ENCODE assay signal across 9 cellular contexts in genomic region chr9:131227112-131228058, GRCh38. TPM values are rescaled to one million over a fixed set of nuclear protein-coding genes. Genes with fewer than 3 reads are reported as not detected.
DNase-seq lines count a peak whose midpoint lies in the region; ATAC-seq, FAIRE-seq and TF ChIP-seq lines count a peak whose summit lies in the region.
"Had no signal": no experiment of that assay in that cellular context is flagged by ENCODE, and none has a peak within 500 bp of the region (broad histone marks: within the 10 kb centered on the region; RNA-seq: fewer than 3 reads in every experiment).

No MANE protein-coding gene starts in this region.

- 90% methylated on average over 9 of the region's 10 CpGs for WGBS in GM12878 (ENCODE audit: insufficient coverage, insufficient replicate concordance, low lambda C conversion rate, missing lambda C conversion rate)

- intact Hi-C loops in GM12878 (cut with micrococcal nuclease; ENCODE audit: unreplicated experiment): no loop called here

- in situ Hi-C loops in Caki2 (cut with HindIII; ENCODE audit: low pct_unique_long_range_greater_than_20kb, low sequenced_read_pairs) (no loop called here), GM12878 (cut with MboI) (no loop called here)

- TF ChIP-seq RAD21 in GM12878 (IDR thresholded peaks at IDR 0.05; ENCODE audit: insufficient read depth, low read depth, low read length): no peak

- POLR2A ChIA-PET in GM12878 (lab: Charles Lee): no interaction called here

- H3K9me3 Mint-ChIP-seq in nephron progenitor cell: no peaks in the 10 kb centered on the region

- no peaks in the 10 kb centered on the region for H4K20me1 ChIP-seq in GM12878 (ENCODE audit: control insufficient read depth, insufficient read depth)

- CTCF ChIA-PET in GM12878 (lab: Yijun Ruan, JAX): interaction anchor here (0.9 kb wide), 1 partner anchor 22 kb away, joined by 3 read pairs; no protein-coding TSS in a partner anchor

- H3K4me3 Mint-ChIP-seq in nephron progenitor cell: no peak overlapping the region

- RAD21 ChIA-PET in GM12878 (lab: Charles Lee; ENCODE audit: unreplicated experiment): no interaction called here

- no peak overlapping the region for H3K4me3 ChIP-seq in GM12878

- ATAC-seq in GM12878 (peak; percentile 25; the same call in 2 of the 3 replicates), HG02884 (IDR thresholded peaks at IDR 0.05; ENCODE audit: unreplicated experiment) (no peak)
- no peak for ATAC-seq in stimulated activated naive CD8-positive, alpha-beta T cell treated with anti-CD3 and anti-CD28 coated beads, Interleukin-15, Interleukin-2, amounts not matched to agents 100 U/mL and 50 U/mL, for 24 hours

- no peak for TF ChIP-seq EP300 in GM12878 (IDR thresholded peaks at IDR 0.05; ENCODE audit: borderline replicate concordance in 1 of 2, control insufficient read depth in 1 of 2, low read depth in 2 of 2, low read length in 2 of 2)

- H3K27me3 Mint-ChIP-seq in nephron progenitor cell (ENCODE audit: low read depth, poor library complexity): no peaks in the 10 kb centered on the region

- peak overlapping the region; percentile 66 for H3K27ac Mint-ChIP-seq in nephron progenitor cell

- no peak overlapping the region for H2AFZ ChIP-seq in GM12878 (ENCODE audit: control insufficient read depth, low read depth, low read length)

- no peaks in the 10 kb centered on the region for H3K27me3 ChIP-seq in GM12878 (replicated peaks in 1 of 2; ENCODE audit: control insufficient read depth in 2 of 2, insufficient read depth in 2 of 2, low read length in 1 of 2)

- peaks cover 56% of the 10 kb centered on the region for H3K36me3 Mint-ChIP-seq in nephron progenitor cell (ENCODE audit: low read depth)

- no peaks in the 10 kb centered on the region for H3K9me3 ChIP-seq in GM12878 (replicated peaks; ENCODE audit: control insufficient read depth, insufficient read depth, low read length)

- H3K4me2 ChIP-seq in GM12878 (ENCODE audit: control insufficient read depth, insufficient read depth): no peak overlapping the region

- TF ChIP-seq POLR2A in GM12878 (IDR thresholded peaks at IDR 0.05; ENCODE audit: low read depth, low read length): no peak

- peaks cover 4 to 14% of the 10 kb centered on the region in 2 experiments; a peak in 3 of 4 replicates for H3K36me3 ChIP-seq in GM12878 (ENCODE audit: control insufficient read depth in 2 of 2, insufficient read depth in 2 of 2, low read length in 1 of 2)

- no peaks in the 10 kb centered on the region for H3K79me2 ChIP-seq in GM12878 (ENCODE audit: control insufficient read depth, insufficient read depth, low read length)

- SMC1A ChIA-PET in GM12878 (lab: Charles Lee; ENCODE audit: uncharacterized antibody, unreplicated experiment): no interaction called here

- no peak for TF ChIP-seq CTCF in GM12878 (IDR thresholded peaks at IDR 0.05 in 2 of 3, conservative IDR thresholded peaks at IDR 0.05 in 1 of 3; ENCODE audit: control insufficient read depth in 2 of 3, extremely low read depth in 1 of 3, insufficient read depth in 1 of 3, low read depth in 3 of 3, low read length in 3 of 3)
- no peak for TF ChIP-seq CTCF in nephron progenitor cell (IDR thresholded peaks at IDR 0.05)

- peak; percentile 43 for DNase-seq in Caki2 (ENCODE audit: low read depth)
- peak; percentile 17 for DNase-seq in NCI-H1105 (lab: John Stamatoyannopoulos, UW)
- DNase-seq in GM12878 (ENCODE audit: low read depth, low spot score): no peak
- DNase-seq in nephron progenitor cell: no peak
- no peak for DNase-seq in activated CD4-positive, alpha-beta T cell treated with anti-CD3 and anti-CD28 coated beads for 4 hours
- no peak for DNase-seq in activated CD4-positive, alpha-beta T cell treated with anti-CD3 and anti-CD28 coated beads, Interleukin-2, amount 50 U/mL, for 1 hour
- no peak for DNase-seq in stimulated activated naive CD8-positive, alpha-beta T cell treated with anti-CD3 and anti-CD28 coated beads, Interleukin-15, Interleukin-2, amounts not matched to agents 100 U/mL and 50 U/mL, for 24 hours

- peaks cover 35% of the 10 kb centered on the region for H3K4me1 Mint-ChIP-seq in nephron progenitor cell

- no peak overlapping the region for H3K9ac ChIP-seq in GM12878 (ENCODE audit: control insufficient read depth, insufficient read depth, low read length)

- BruUV-seq in GM12878 (replicated peaks; lab: Mats Ljungman, UMichigan): no TSS peak

- FAIRE-seq in GM12878 (lab: Jason Lieb, UNC): no peak
- FAIRE-seq: colon had no signal

- no peaks in the 10 kb centered on the region for H3K4me1 ChIP-seq in GM12878 (ENCODE audit: control insufficient read depth, insufficient read depth, low read length)

- no peak overlapping the region for H3K27ac ChIP-seq in GM12878 (ENCODE audit: control insufficient read depth, insufficient read depth)

TF ChIP-seq in GM12878, 131 proteins besides CTCF, POLR2A, EP300 and RAD21:
- TF ChIP-seq PKNOX1 (IDR thresholded peaks at IDR 0.05): no peak
- TF ChIP-seq CHD2 (IDR thresholded peaks at IDR 0.05; ENCODE audit: borderline replicate concordance, low read depth, low read length): no peak
- no peak for TF ChIP-seq NKRF (conservative IDR thresholded peaks at IDR 0.05)
- no peak for TF ChIP-seq MTA2 (IDR thresholded peaks at IDR 0.05; ENCODE audit: low read depth)
TF ChIP-seq in GM12878: peak in this region for 0.

RNA-seq across cellular contexts. Expression of gene FAM78A, which starts 48.9 kb away (rescaled TPM):
- 0.17 TPM in 1 of 2 replicates, not detected in the other for total RNA-seq in Caki2 (2014; rRNA removed; shearing (Covaris generic); ENCODE audit: low replicate concordance)
- 21.7 and 24.1 TPM in 2 replicates for total RNA-seq in GM12878 (2013; cell fraction: nucleolus; rRNA removed)
- total RNA-seq in GM12878 (2014; rRNA removed): 19.2 and 20.1 TPM in 2 replicates
- total RNA-seq in GM12878 (2014; rRNA removed; fragmentation: Illumina TruSeq; extraction: Trizol): 10.5 and 11.0 TPM in 2 replicates
- 25.1 and 25.4 TPM in 2 replicates for total RNA-seq in GM12878 (2021)
- 4.4 TPM for polyA plus RNA-seq in GM12878 (2011; ENCODE audit: low read depth)
- polyA plus RNA-seq in GM12878 (2011; rRNA removed): 13.7 and 32.5 TPM in 2 replicates
- polyA plus RNA-seq in GM12878 (2011; cell fraction: cytosol; rRNA removed): 31.2 and 49.8 TPM in 2 replicates
- polyA plus RNA-seq in GM12878 (2011; cell fraction: nucleus; rRNA removed): 42.4 and 44.6 TPM in 2 replicates
- 14.3 and 17.2 TPM in 2 replicates for polyA plus RNA-seq in GM12878 (2012)
- 5.4 and 13.4 TPM in 2 replicates for polyA plus RNA-seq in GM12878 (2014; fragmentation: Illumina TruSeq; extraction: Trizol)
- polyA plus RNA-seq in GM12878 (2014; fragmentation: Nextera tagmentation; extraction: Ambion mirVana): under 1 TPM; 0.18 to 0.66 TPM
- polyA plus RNA-seq in GM12878 (2014; rRNA removed): 19.4 and 23.5 TPM in 2 replicates
- polyA plus RNA-seq in GM12878 (2016; fragmentation: Nextera tagmentation; extraction: Ambion mirVana): 10 to 100 TPM in 1 of 2 experiments, 1 to 10 TPM in 1; 6.7 to 10.1 TPM
- 21.5 and 25.7 TPM in 2 replicates for polyA minus RNA-seq in GM12878 (2011; rRNA and poly(A)+ RNA removed)
- 19.4 and 22.6 TPM in 2 replicates for polyA minus RNA-seq in GM12878 (2011; cell fraction: cytosol; rRNA and poly(A)+ RNA removed)
- polyA minus RNA-seq in GM12878 (2011; cell fraction: nucleus; rRNA and poly(A)+ RNA removed): 7.4 and 15.1 TPM in 2 replicates

Comparison
In these comparisons a context has a peak if more than half of its experiments do, and no peak if none do; other contexts are left out.
1. DNase-seq: peak in Caki2 (single experiment) and NCI-H1105 (single experiment); none in GM12878 (single experiment), nephron progenitor cell (single experiment), activated CD4-positive, alpha-beta T cell treated with anti-CD3 and anti-CD28 coated beads for 4 hours (0 of 2), activated CD4-positive, alpha-beta T cell treated with anti-CD3 and anti-CD28 coated beads, Interleukin-2, amount 50 U/mL, for 1 hour (single experiment) and stimulated activated naive CD8-positive, alpha-beta T cell treated with anti-CD3 and anti-CD28 coated beads, Interleukin-15, Interleukin-2, amounts not matched to agents 100 U/mL and 50 U/mL, for 24 hours (single experiment).